Comparison of ENCODE assay signal across 8 cellular contexts in genomic region chr1:226870323-226871046, GRCh38. TPM values are rescaled to one million over a fixed set of nuclear protein-coding genes. Genes with fewer than 3 reads are reported as not detected.
A peak's percentile ranks its signal among the peaks of the same experiment; 100 is the strongest.
DNase-seq lines count a peak whose midpoint lies in the region; ATAC-seq and TF ChIP-seq lines count a peak whose summit lies in the region.

Gene PSEN2 (plus strand): TSS chr1:226870616. CDS start chr1:226881908, 11,292 bp downstream.

- POLR2A ChIA-PET in activated CD8-positive, alpha-beta T cell treated with anti-CD3 and anti-CD28 coated beads for 36 hours (lab: Charles Lee) = interaction anchor here (1.0 to 1.9 kb wide), 3 partner anchors 12 to 69 kb away, joined by 3 to 7 read pairs (median 5); partner anchors contain the start of gene COQ8A

- H3K4me1 Mint-ChIP-seq in activated CD8-positive, alpha-beta T cell treated with anti-CD3 and anti-CD28 coated beads for 36 hours (ENCODE audit: low read depth) = peaks cover 15% of the 10 kb centered on the region
- H3K4me1 Mint-ChIP-seq in effector memory CD8-positive, alpha-beta T cell (ENCODE audit: low read depth in 2 of 2) = peaks cover 5 to 8% of the 10 kb centered on the region in 2 donors
- H3K4me1 Mint-ChIP-seq in memory B cell = peaks cover 14% of the 10 kb centered on the region

- H3K4me3 Mint-ChIP-seq in activated CD8-positive, alpha-beta T cell treated with anti-CD3 and anti-CD28 coated beads for 36 hours = peak within 1 kb of the TSS; percentile 72
- H3K4me3 Mint-ChIP-seq in effector memory CD8-positive, alpha-beta T cell = peak within 1 kb of the TSS; percentile 87 to 89
- H3K4me3 Mint-ChIP-seq in memory B cell = peak within 1 kb of the TSS; percentile 89

- H3K9me3 Mint-ChIP-seq in activated CD8-positive, alpha-beta T cell treated with anti-CD3 and anti-CD28 coated beads for 36 hours = no peaks in the 10 kb centered on the region
- no peaks in the 10 kb centered on the region for H3K9me3 Mint-ChIP-seq in effector memory CD8-positive, alpha-beta T cell
- no peaks in the 10 kb centered on the region for H3K9me3 Mint-ChIP-seq in memory B cell

- ATAC-seq in GM18870 (IDR thresholded peaks at IDR 0.05; ENCODE audit: unreplicated experiment) (peak; percentile 64), HG03066 (IDR thresholded peaks at IDR 0.05; ENCODE audit: low read depth, unreplicated experiment) (peak; percentile 85), memory B cell (ENCODE audit: low read depth) (peak; percentile 96)
- ATAC-seq in activated CD8-positive, alpha-beta T cell treated with anti-CD3 and anti-CD28 coated beads for 36 hours = peak; percentile 91
- peak; percentile 88 for ATAC-seq in effector memory CD8-positive, alpha-beta T cell (replicated peaks)

- H3K27ac Mint-ChIP-seq in activated CD8-positive, alpha-beta T cell treated with anti-CD3 and anti-CD28 coated beads for 36 hours = no peak within 1 kb of the TSS
- H3K27ac Mint-ChIP-seq in effector memory CD8-positive, alpha-beta T cell = peak within 1 kb of the TSS; percentile 29 to 85
- peak within 1 kb of the TSS; percentile 52 for H3K27ac Mint-ChIP-seq in memory B cell

- H3K27me3 Mint-ChIP-seq in activated CD8-positive, alpha-beta T cell treated with anti-CD3 and anti-CD28 coated beads for 36 hours = peaks cover 18% of the 10 kb centered on the region
- H3K27me3 Mint-ChIP-seq in effector memory CD8-positive, alpha-beta T cell = peaks cover 6 to 19% of the 10 kb centered on the region in 2 donors
- no peaks in the 10 kb centered on the region for H3K27me3 Mint-ChIP-seq in memory B cell

- DNase-seq in AG09319 (ENCODE audit: extremely low read depth, low read depth) (no peak), NCI-H510A (lab: John Stamatoyannopoulos, UW) (peak; percentile 75), memory B cell (ENCODE audit: low spot score in 2 of 2) (peak; percentile 62 to 66)
- DNase-seq in activated CD8-positive, alpha-beta T cell treated with anti-CD3 and anti-CD28 coated beads for 36 hours = peak; percentile 60
- peak; percentile 47 to 60 (median 49) for DNase-seq in effector memory CD8-positive, alpha-beta T cell
- peak; percentile 44 for DNase-seq in stimulated activated CD8-positive, alpha-beta memory T cell treated with anti-CD3 and anti-CD28 coated beads, Interleukin-15, amount 100 ng/mL, for 24 hours (ENCODE audit: low read depth)

- peak; percentile 10 for TF ChIP-seq CTCF in AG09319 (IDR thresholded peaks at IDR 0.05; ENCODE audit: low read depth, low read length)
- TF ChIP-seq CTCF in activated CD8-positive, alpha-beta T cell treated with anti-CD3 and anti-CD28 coated beads for 36 hours (IDR thresholded peaks at IDR 0.05) = no peak

- CTCF ChIA-PET in activated CD8-positive, alpha-beta T cell treated with anti-CD3 and anti-CD28 coated beads for 36 hours (lab: Charles Lee) = no interaction called here

- no peaks in the 10 kb centered on the region for H3K36me3 Mint-ChIP-seq in activated CD8-positive, alpha-beta T cell treated with anti-CD3 and anti-CD28 coated beads for 36 hours (ENCODE audit: low read depth)
- H3K36me3 Mint-ChIP-seq in effector memory CD8-positive, alpha-beta T cell (ENCODE audit: insufficient read depth) = no peaks in the 10 kb centered on the region
- H3K36me3 Mint-ChIP-seq in memory B cell = peaks cover 3% of the 10 kb centered on the region

- intact Hi-C loops in activated CD8-positive, alpha-beta T cell treated with anti-CD3 and anti-CD28 coated beads for 36 hours (cut with micrococcal nuclease) = no loop called here

RNA-seq across cellular contexts. Expression of gene PSEN2, which starts in this region (rescaled TPM):
- total RNA-seq in activated CD8-positive, alpha-beta T cell treated with anti-CD3 and anti-CD28 coated beads for 36 hours = 1 to 10 TPM; 2.5 to 6.2 TPM
